ENCODE assay signal across 8 cellular contexts in the genomic region with DNA sequence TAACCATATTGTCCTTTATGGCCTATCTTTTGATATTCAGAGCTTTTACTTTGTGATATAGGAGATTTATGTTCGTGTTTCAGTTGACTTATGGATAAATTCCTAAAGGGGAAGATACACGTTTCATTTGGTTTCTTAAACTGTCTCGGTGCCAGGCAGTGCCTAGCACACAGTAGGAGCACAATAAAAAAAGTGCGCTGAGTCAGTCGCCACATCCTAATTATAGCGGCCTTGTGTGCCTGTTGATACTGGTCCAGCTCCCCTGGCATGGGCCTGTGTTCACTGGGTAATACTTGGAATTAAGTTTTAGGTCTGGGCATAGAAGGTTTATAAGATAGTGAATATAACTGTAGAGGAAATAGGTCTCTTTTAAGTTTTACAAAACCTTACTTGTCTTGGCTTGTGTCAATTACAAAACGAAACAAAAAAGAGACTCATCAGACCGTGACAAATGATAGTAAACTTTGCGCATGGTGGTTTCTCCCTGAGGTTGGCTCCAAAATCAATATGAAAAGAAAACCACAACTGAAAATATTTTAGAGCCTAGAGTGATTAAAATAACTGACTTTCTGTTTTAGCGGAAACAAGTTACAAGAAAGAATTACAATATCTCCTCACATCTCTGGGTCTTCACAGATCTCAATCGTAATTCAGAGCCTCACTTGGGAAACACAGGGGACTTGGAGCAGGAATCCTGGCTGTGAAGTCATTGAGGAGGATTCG.
A peak's percentile ranks its signal among the peaks of the same experiment; 100 is the strongest.
DNase-seq lines count a peak whose midpoint lies in the region; ATAC-seq and TF ChIP-seq lines count a peak whose summit lies in the region.

No MANE protein-coding gene starts in this region.

- peak; percentile 55 for DNase-seq in AG10803 (ENCODE audit: low read depth)
- no peak for DNase-seq in thyroid gland
- DNase-seq in T1000 (lab: John Stamatoyannopoulos, UW) = no peak
- no peak for DNase-seq in ecto neural progenitor cell (ENCODE audit: low spot score)
- DNase-seq in mesenteric fat pad (ENCODE audit: low spot score) = no peak

- peaks cover 11% of the 10 kb centered on the region for H3K4me1 Mint-ChIP-seq in activated T-helper 17 cell treated with anti-CD3 and anti-CD28 coated beads, Interleukin-2, amount 50 U/mL, for 72 hours

- 0 out of 2 replicates have a peak overlapping the region, but pooled peaks have one; percentile 7 for H3K4me3 ChIP-seq in AG10803 (ENCODE audit: low read length)
- H3K4me3 ChIP-seq in thyroid gland (replicated peaks in 1 of 3) = no peak overlapping the region

- H3K9me3 ChIP-seq in thyroid gland = no peaks in the 10 kb centered on the region

- no peak for TF ChIP-seq CTCF in AG10803 (conservative IDR thresholded peaks at IDR 0.05; ENCODE audit: low read length)
- TF ChIP-seq CTCF in thyroid gland (IDR thresholded peaks at IDR 0.05) = no peak

- no peaks in the 10 kb centered on the region for H3K36me3 ChIP-seq in thyroid gland

- peak overlapping the region; percentile 66 for H3K4me3 Mint-ChIP-seq in activated T-helper 17 cell treated with anti-CD3 and anti-CD28 coated beads, Interleukin-2, amount 50 U/mL, for 72 hours

- ATAC-seq in GM18867 (IDR thresholded peaks at IDR 0.05; ENCODE audit: unreplicated experiment) (peak; percentile 77), HG03139 (IDR thresholded peaks at IDR 0.05; ENCODE audit: unreplicated experiment) (peak; percentile 58)
- peak; percentile 93 for ATAC-seq in activated T-helper 17 cell treated with anti-CD3 and anti-CD28 coated beads, Interleukin-2, amount 50 U/mL, for 72 hours (replicated peaks)

- H3K4me1 ChIP-seq in thyroid gland = peaks cover 20% of the 10 kb centered on the region in 2 donors

- 67 to 79% methylated on average over 12 of the region's 12 CpGs for WGBS in thyroid gland, 2 donors

- peak overlapping the region; percentile 45 for H3K27ac Mint-ChIP-seq in activated T-helper 17 cell treated with anti-CD3 and anti-CD28 coated beads, Interleukin-2, amount 50 U/mL, for 72 hours

- peak overlapping the region; percentile 3 to 69 (median 67) for H3K27ac ChIP-seq in thyroid gland

- no peak for TF ChIP-seq POLR2A in thyroid gland (IDR thresholded peaks at IDR 0.05)

- no peaks in the 10 kb centered on the region for H3K27me3 ChIP-seq in thyroid gland

- H3K9me3 Mint-ChIP-seq in activated T-helper 17 cell treated with anti-CD3 and anti-CD28 coated beads, Interleukin-2, amount 50 U/mL, for 72 hours = no peaks in the 10 kb centered on the region

- H3K36me3 Mint-ChIP-seq in activated T-helper 17 cell treated with anti-CD3 and anti-CD28 coated beads, Interleukin-2, amount 50 U/mL, for 72 hours (ENCODE audit: low read depth) = no peaks in the 10 kb centered on the region

- intact Hi-C loops in thyroid gland (cut with DNase I) = no loop called here

- no peaks in the 10 kb centered on the region for H3K27me3 Mint-ChIP-seq in activated T-helper 17 cell treated with anti-CD3 and anti-CD28 coated beads, Interleukin-2, amount 50 U/mL, for 72 hours
